22 cellular contexts compared by ENCODE assay signal in the genomic region with DNA sequence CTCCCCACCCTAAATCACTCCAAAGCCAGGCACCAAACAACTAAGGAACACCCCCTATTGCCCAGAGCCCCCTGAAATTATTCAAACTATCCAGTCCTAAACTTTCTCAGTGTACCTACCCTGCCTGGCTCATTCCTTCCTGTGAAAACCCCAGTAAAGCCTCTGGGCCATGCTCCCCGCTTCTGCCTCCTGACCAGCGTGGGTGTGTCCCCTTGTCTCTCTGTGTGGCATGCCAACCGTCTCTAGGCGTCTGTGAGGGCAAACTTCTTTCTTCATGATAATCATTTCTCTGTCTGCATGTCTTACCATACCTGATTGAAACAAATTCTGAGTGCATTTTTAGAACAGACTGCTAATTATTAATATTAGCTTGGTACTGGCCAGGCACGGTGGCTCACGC.
"Had no signal": no experiment of that assay in that cellular context is flagged by ENCODE, and none has a peak within 500 bp of the region (broad histone marks: within the 10 kb centered on the region; RNA-seq: fewer than 3 reads in every experiment).

No MANE protein-coding gene starts in this region.

- DNase-seq: activated CD4-positive, alpha-beta T cell treated with anti-CD3 and anti-CD28 coated beads for 1 hour; activated CD4-positive, alpha-beta T cell treated with anti-CD3 and anti-CD28 coated beads, Interleukin-2, amount 50 U/mL, for 4 hours; activated effector memory CD4-positive, alpha-beta T cell treated with anti-CD3 and anti-CD28 coated beads, Interleukin-2, amount 50 U/mL, for 16 hours; activated T-cell treated with anti-CD3 and anti-CD28 coated beads, Interleukin-2, amount 50 U/mL, for 72 hours; effector memory CD4-positive, alpha-beta T cell; esophagus squamous epithelium; immature natural killer cell; kidney glomerular epithelial cell; stimulated activated CD4-positive, alpha-beta T cell treated with anti-CD3 and anti-CD28 coated beads, Interleukin-15, amount 100 ng/mL, for 24 hours; stimulated activated CD4-positive, alpha-beta T cell treated with anti-CD3 and anti-CD28 coated beads, Interleukin-2, amount 100 ng/mL, for 48 hours; T1000 had no signal

- H3K4me1 ChIP-seq: ascending aorta, prostate gland, right atrium auricular region, upper lobe of left lung had no signal

- H3K27ac Mint-ChIP-seq: activated naive CD4-positive, alpha-beta T cell treated with anti-CD3 and anti-CD28 coated beads, Interleukin-2, amount 50 U/mL, for 24 hours; activated T-cell treated with anti-CD3 and anti-CD28 coated beads, Interleukin-2, amount 50 U/mL, for 72 hours; immature natural killer cell; natural killer cell treated with Interleukin-12 subunit alpha and Interleukin-12 subunit beta and Interleukin-15 and Interleukin-18, amount 100 ng/mL, for 72 hours; stimulated activated naive CD8-positive, alpha-beta T cell treated with anti-CD3 and anti-CD28 coated beads, Interleukin-15, Interleukin-2, amounts not matched to agents 100 ng/mL and 50 ng/mL, for 24 hours had no signal

- H3K36me3 Mint-ChIP-seq: activated naive CD4-positive, alpha-beta T cell treated with anti-CD3 and anti-CD28 coated beads, Interleukin-2, amount 50 U/mL, for 24 hours; immature natural killer cell; natural killer cell treated with Interleukin-12 subunit alpha and Interleukin-12 subunit beta and Interleukin-15 and Interleukin-18, amount 100 ng/mL, for 72 hours had no signal

- H3K4me3 ChIP-seq: ascending aorta, breast epithelium, esophagus squamous epithelium, prostate gland, right atrium auricular region, skin epidermis, suprapubic skin, upper lobe of left lung had no signal

- ATAC-seq: activated T-cell treated with anti-CD3 and anti-CD28 coated beads, Interleukin-2, amount 50 U/mL, for 72 hours; natural killer cell treated with Interleukin-12 subunit alpha and Interleukin-12 subunit beta and Interleukin-15 and Interleukin-18, amount 100 ng/mL, for 72 hours had no signal

- H3K9me3 Mint-ChIP-seq: activated naive CD4-positive, alpha-beta T cell treated with anti-CD3 and anti-CD28 coated beads, Interleukin-2, amount 50 U/mL, for 24 hours; activated T-cell treated with anti-CD3 and anti-CD28 coated beads, Interleukin-2, amount 50 U/mL, for 72 hours; immature natural killer cell; natural killer cell treated with Interleukin-12 subunit alpha and Interleukin-12 subunit beta and Interleukin-15 and Interleukin-18, amount 100 ng/mL, for 72 hours; stimulated activated naive CD8-positive, alpha-beta T cell treated with anti-CD3 and anti-CD28 coated beads, Interleukin-15, Interleukin-2, amounts not matched to agents 100 ng/mL and 50 ng/mL, for 24 hours had no signal

- H3K4me1 Mint-ChIP-seq: activated naive CD4-positive, alpha-beta T cell treated with anti-CD3 and anti-CD28 coated beads, Interleukin-2, amount 50 U/mL, for 24 hours; immature natural killer cell had no signal

- H3K9me3 ChIP-seq: ascending aorta, breast epithelium, esophagus squamous epithelium, prostate gland, right atrium auricular region, suprapubic skin, upper lobe of left lung had no signal

- H3K4me3 Mint-ChIP-seq: activated naive CD4-positive, alpha-beta T cell treated with anti-CD3 and anti-CD28 coated beads, Interleukin-2, amount 50 U/mL, for 24 hours; activated T-cell treated with anti-CD3 and anti-CD28 coated beads, Interleukin-2, amount 50 U/mL, for 72 hours; immature natural killer cell; natural killer cell treated with Interleukin-12 subunit alpha and Interleukin-12 subunit beta and Interleukin-15 and Interleukin-18, amount 100 ng/mL, for 72 hours; stimulated activated naive CD8-positive, alpha-beta T cell treated with anti-CD3 and anti-CD28 coated beads, Interleukin-15, Interleukin-2, amounts not matched to agents 100 ng/mL and 50 ng/mL, for 24 hours had no signal

- H3K27ac ChIP-seq: ascending aorta, esophagus squamous epithelium, prostate gland, right atrium auricular region, suprapubic skin, upper lobe of left lung, VCaP had no signal

- H3K27me3 ChIP-seq: ascending aorta, breast epithelium, esophagus squamous epithelium, right atrium auricular region, suprapubic skin, upper lobe of left lung had no signal

- H3K36me3 ChIP-seq: ascending aorta, breast epithelium, esophagus squamous epithelium, prostate gland, right atrium auricular region, suprapubic skin, upper lobe of left lung had no signal
